1 cellular context compared by ENCODE assay signal in genomic region chrX:69152398-69152797, GRCh38.
TF ChIP-seq lines count a peak whose summit lies in the region.

No MANE protein-coding gene starts in this region.

TF ChIP-seq in H1, 55 proteins besides CTCF, POLR2A, EP300 and RAD21:
- TF ChIP-seq SP1 (IDR thresholded peaks at IDR 0.05; ENCODE audit: low read depth, low read length) (no peak), POU5F1 (IDR thresholded peaks at IDR 0.05; ENCODE audit: low read depth, low read length) (no peak), MAFK (IDR thresholded peaks at IDR 0.05; ENCODE audit: low read depth, low read length) (no peak), SUZ12 (IDR thresholded peaks at IDR 0.05; ENCODE audit: low read length) (no peak), RFX5 (IDR thresholded peaks at IDR 0.05; ENCODE audit: borderline replicate concordance, low read depth, low read length) (no peak), KDM5A (IDR thresholded peaks at IDR 0.05; ENCODE audit: low read length) (no peak), EGR1 (IDR thresholded peaks at IDR 0.05; ENCODE audit: borderline replicate concordance, low read depth, low read length) (no peak), CEBPB (IDR thresholded peaks at IDR 0.05; ENCODE audit: low read depth, low read length) (no peak), JUN (IDR thresholded peaks at IDR 0.05; ENCODE audit: low read depth, low read length) (no peak), RXRA (IDR thresholded peaks at IDR 0.05; ENCODE audit: insufficient read depth, low read depth, low read length) (no peak)
